8 cellular contexts compared by ENCODE assay signal in the genomic region with DNA sequence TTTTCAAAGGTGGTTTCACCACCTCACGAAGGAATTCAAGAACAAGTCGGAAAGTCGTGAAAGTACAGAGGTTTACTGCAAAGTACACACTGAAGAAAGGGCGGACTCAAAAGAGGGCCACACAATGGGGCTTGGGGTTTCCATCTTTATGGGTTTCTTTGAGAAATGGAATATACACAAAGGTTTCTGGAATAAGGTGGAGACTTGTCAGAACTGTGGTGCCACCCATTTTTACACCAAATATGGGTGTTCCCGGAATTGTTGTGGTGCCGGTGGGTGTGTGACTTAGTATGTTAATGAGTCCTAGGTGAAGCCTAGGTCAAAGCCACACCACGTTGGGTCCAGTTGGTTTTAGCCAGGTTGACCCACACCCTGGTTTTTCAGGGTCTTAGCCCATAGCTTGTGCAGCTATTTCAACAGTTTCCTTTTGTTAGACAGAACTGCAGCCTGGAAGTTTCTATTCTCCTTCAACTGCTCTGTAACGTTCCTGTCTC. TPM values are rescaled to one million over a fixed set of nuclear protein-coding genes. Genes with fewer than 3 reads are reported as not detected.
DNase-seq lines count a peak whose midpoint lies in the region; ATAC-seq and TF ChIP-seq lines count a peak whose summit lies in the region.

No MANE protein-coding gene starts in this region.

- in situ Hi-C loops in astrocyte of the cerebellum (cut with HindIII; ENCODE audit: low sequenced_read_pairs): no loop called here

- TF ChIP-seq CTCF in astrocyte of the cerebellum (IDR thresholded peaks at IDR 0.05; ENCODE audit: low read depth, low read length, missing control alignments) (no peak), mucosa of descending colon (IDR thresholded peaks at IDR 0.05) (no peak), omental fat pad (IDR thresholded peaks at IDR 0.05) (no peak)

- intact Hi-C loops in mucosa of descending colon (cut with DNase I, micrococcal nuclease): no loop called here

- peaks cover 4% of the 10 kb centered on the region for H3K36me3 ChIP-seq in mucosa of descending colon (ENCODE audit: low read depth)

- ATAC-seq in mucosa of descending colon: peak; percentile 14
- ATAC-seq in omental fat pad (ENCODE audit: low FRiP score): no peak
- no peak for ATAC-seq in GM18909 (IDR thresholded peaks at IDR 0.05; ENCODE audit: poor library complexity, unreplicated experiment)
- ATAC-seq in GM21447 (IDR thresholded peaks at IDR 0.05; ENCODE audit: unreplicated experiment): no peak

- H3K4me3 ChIP-seq in astrocyte of the cerebellum (ENCODE audit: low read depth, low read length) (peak overlapping the region; percentile 16), mucosa of descending colon (peak overlapping the region; percentile 67)

- peaks cover 10% of the 10 kb centered on the region for H3K4me1 ChIP-seq in mucosa of descending colon (ENCODE audit: low read depth)

- DNase-seq in stimulated activated CD4-positive, alpha-beta T cell treated with anti-CD3 and anti-CD28 coated beads, Interleukin-4, amount 100 ng/mL, for 24 hours: peak; percentile 8
- no peak for DNase-seq in stimulated activated CD4-positive, alpha-beta T cell treated with anti-CD3 and anti-CD28 coated beads, Interleukin-2, amount 100 ng/mL, for 24 hours
- DNase-seq in astrocyte of the cerebellum (ENCODE audit: low read depth): no peak
- DNase-seq in mucosa of descending colon: peak in 2 of 3 donors; percentile 34 to 56
- DNase-seq in omental fat pad (ENCODE audit: low spot score): no peak
- DNase-seq in GM03348 (ENCODE audit: low spot score): no peak

- no peaks in the 10 kb centered on the region for H3K9me3 ChIP-seq in mucosa of descending colon

RNA-seq across cellular contexts. Expression of gene GCSH, which starts 0.6 kb away (rescaled TPM):
- total RNA-seq in mucosa of descending colon (10 to 100 TPM; 14.2 to 18.3 (median 18.0) TPM), omental fat pad (10 to 100 TPM; 19.2 to 39.7 (median 21.0) TPM)

RNA-seq across cellular contexts. Expression of gene C16orf46, which starts 19.7 kb away (rescaled TPM):
- 1 to 10 TPM in 1 of 3 donors, under 1 TPM in 2; 0.39 to 1.6 (median 0.58) TPM for total RNA-seq in mucosa of descending colon
- total RNA-seq in omental fat pad: 1 to 10 TPM in 1 of 4 donors, not detected in 3; 1.2 TPM

Comparison
In these comparisons a context has a peak if more than half of its experiments do, and no peak if none do; other contexts are left out.
1. DNase-seq: peak in stimulated activated CD4-positive, alpha-beta T cell treated with anti-CD3 and anti-CD28 coated beads, Interleukin-4, amount 100 ng/mL, for 24 hours (single experiment) and mucosa of descending colon (2 of 3); none in stimulated activated CD4-positive, alpha-beta T cell treated with anti-CD3 and anti-CD28 coated beads, Interleukin-2, amount 100 ng/mL, for 24 hours (0 of 2), astrocyte of the cerebellum (single experiment), omental fat pad (single experiment) and GM03348 (single experiment).